Comparison of ENCODE assay signal across 1 cellular context in the genomic region with DNA sequence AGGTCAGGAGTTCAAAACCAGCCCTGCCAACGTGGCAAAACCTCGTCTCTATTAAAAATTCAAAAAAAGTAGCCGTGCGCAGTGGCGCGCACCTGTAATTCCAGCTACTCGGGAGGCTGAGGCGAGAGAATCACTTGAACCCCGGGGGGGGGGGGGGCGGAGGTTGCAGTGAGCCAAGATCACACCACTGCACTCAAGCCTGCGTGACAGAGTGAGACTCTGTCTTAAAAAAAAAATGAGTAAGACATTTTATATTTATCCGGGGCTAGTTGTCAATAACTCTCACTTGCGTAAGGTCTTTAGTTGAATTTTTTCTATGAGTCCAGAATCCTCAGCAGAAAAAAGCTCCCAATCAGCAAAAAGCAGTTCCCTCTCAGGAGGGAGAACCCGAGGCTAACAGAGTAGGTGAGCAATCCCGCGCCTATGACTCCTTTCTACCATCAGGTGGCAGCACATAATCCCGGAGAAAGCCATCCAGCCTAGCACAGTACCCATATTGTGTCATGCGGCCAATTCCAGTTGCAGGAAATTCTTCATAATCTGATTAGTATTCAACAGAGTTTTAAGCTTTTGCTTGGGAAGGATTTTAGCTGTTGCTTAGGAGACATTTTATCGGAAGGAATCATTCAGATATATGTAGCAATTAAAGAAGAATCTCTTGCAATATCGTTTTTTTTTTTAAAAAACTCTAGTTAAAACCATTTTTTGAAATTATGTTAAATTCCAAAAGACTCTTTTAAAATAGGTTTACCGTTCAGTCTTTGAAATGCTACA.
A peak's percentile ranks its signal among the peaks of the same experiment; 100 is the strongest.
TF ChIP-seq lines count a peak whose summit lies in the region.

No MANE protein-coding gene starts in this region.

TF ChIP-seq in H1, 55 proteins besides CTCF, POLR2A, EP300 and RAD21:
- TF ChIP-seq NANOG (IDR thresholded peaks at IDR 0.05; ENCODE audit: insufficient read depth, low read depth, low read length, poor library complexity, severe bottlenecking) (no peak), MAFK (IDR thresholded peaks at IDR 0.05; ENCODE audit: low read depth, low read length) (peak; percentile 83), CREB1 (IDR thresholded peaks at IDR 0.05) (peak; percentile 38; the same call in 1 of the 2 replicates)
